In the genomic region with DNA sequence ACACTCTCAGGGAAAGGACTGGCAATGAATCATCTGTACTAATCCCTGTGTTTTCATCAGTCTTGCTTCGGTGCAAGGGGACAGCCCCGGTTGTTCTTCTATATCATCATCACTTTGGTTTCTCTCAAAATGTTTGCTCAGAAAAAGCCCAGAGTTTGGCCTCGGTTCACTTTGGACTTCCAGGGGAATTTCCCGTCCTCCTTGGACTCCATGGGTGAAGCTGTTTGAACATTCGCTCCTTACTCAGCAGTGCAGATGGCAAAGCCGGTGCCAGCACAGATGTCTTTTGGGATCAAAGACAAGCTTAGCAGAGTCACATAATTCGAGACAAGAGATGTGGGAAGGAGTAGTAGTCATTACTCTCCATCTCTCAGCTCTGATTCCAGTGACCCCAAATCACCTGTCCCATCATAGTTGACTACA, we compare ENCODE assay signal across 21 cellular contexts.
DNase-seq lines count a peak whose midpoint lies in the region; ATAC-seq and TF ChIP-seq lines count a peak whose summit lies in the region.
"Had no signal": no experiment of that assay in that cellular context is flagged by ENCODE, and none has a peak within 500 bp of the region (broad histone marks: within the 10 kb centered on the region; RNA-seq: fewer than 3 reads in every experiment).

No MANE protein-coding gene starts in this region.

- no peaks in the 10 kb centered on the region for H3K4me1 ChIP-seq in smooth muscle cell (ENCODE audit: low read depth)
- no peaks in the 10 kb centered on the region for H3K4me1 ChIP-seq in SJCRH30
- H3K4me1 ChIP-seq: uterus had no signal

- DNase-seq in activated CD8-positive, alpha-beta T cell treated with anti-CD3 and anti-CD28 coated beads for 36 hours = peak; percentile 46
- no peak for DNase-seq in activated CD8-positive, alpha-beta T cell treated with anti-CD3 and anti-CD28 coated beads, Interleukin-2, amount 10 ng/mL, durations not matched to agents 7 days and 5 days
- DNase-seq in smooth muscle cell (lab: John Stamatoyannopoulos, UW; ENCODE audit: unreplicated experiment) (peak; percentile 7), SJCRH30 (no peak)
- DNase-seq in activated CD8-positive, alpha-beta memory T cell treated with anti-CD3 and anti-CD28 coated beads, Interleukin-2, amount 50 U/mL, for 4 hours = no peak
- DNase-seq: activated CD8-positive, alpha-beta memory T cell treated with anti-CD3 and anti-CD28 coated beads, Interleukin-2, amount 10 ng/mL, durations not matched to agents 7 days and 5 days; DND-41; effector memory CD4-positive, alpha-beta T cell; heart left ventricle; MV-4-11; NCI-H226; spleen; stimulated activated CD8-positive, alpha-beta memory T cell treated with anti-CD3 and anti-CD28 coated beads, Interleukin-4, amount 100 ng/mL, for 48 hours; T-helper 1 cell; uterus had no signal

- H4K20me1 ChIP-seq in smooth muscle cell (ENCODE audit: low read depth) = no peaks in the 10 kb centered on the region

- H3K9me3 Mint-ChIP-seq in activated CD8-positive, alpha-beta T cell treated with anti-CD3 and anti-CD28 coated beads for 36 hours = no peaks in the 10 kb centered on the region
- no peaks in the 10 kb centered on the region for H3K9me3 Mint-ChIP-seq in activated CD8-positive, alpha-beta T cell treated with anti-CD3 and anti-CD28 coated beads, Interleukin-2, amount 10 ng/mL, durations not matched to agents 7 days and 5 days (ENCODE audit: insufficient read depth)
- no peaks in the 10 kb centered on the region for H3K9me3 Mint-ChIP-seq in activated T-helper 17 cell treated with anti-CD3 and anti-CD28 coated beads, Interleukin-2, amount 50 U/mL, for 72 hours
- H3K9me3 Mint-ChIP-seq: brain, neural crest cell had no signal

- no peaks in the 10 kb centered on the region for H3K36me3 Mint-ChIP-seq in activated CD8-positive, alpha-beta T cell treated with anti-CD3 and anti-CD28 coated beads for 36 hours (ENCODE audit: low read depth)
- peaks cover 5% of the 10 kb centered on the region for H3K36me3 Mint-ChIP-seq in activated CD8-positive, alpha-beta T cell treated with anti-CD3 and anti-CD28 coated beads, Interleukin-2, amount 10 ng/mL, durations not matched to agents 7 days and 5 days (ENCODE audit: low read depth)
- no peaks in the 10 kb centered on the region for H3K36me3 Mint-ChIP-seq in activated T-helper 17 cell treated with anti-CD3 and anti-CD28 coated beads, Interleukin-2, amount 50 U/mL, for 72 hours (ENCODE audit: low read depth)
- H3K36me3 Mint-ChIP-seq: brain had no signal

- no peak overlapping the region for H3K9ac ChIP-seq in smooth muscle cell (ENCODE audit: low read depth)

- peak overlapping the region; percentile 74 for H3K27ac Mint-ChIP-seq in activated CD8-positive, alpha-beta T cell treated with anti-CD3 and anti-CD28 coated beads for 36 hours
- H3K27ac Mint-ChIP-seq in activated CD8-positive, alpha-beta T cell treated with anti-CD3 and anti-CD28 coated beads, Interleukin-2, amount 10 ng/mL, durations not matched to agents 7 days and 5 days = no peak overlapping the region
- H3K27ac Mint-ChIP-seq in activated T-helper 17 cell treated with anti-CD3 and anti-CD28 coated beads, Interleukin-2, amount 50 U/mL, for 72 hours = peak overlapping the region; percentile 92
- H3K27ac Mint-ChIP-seq: activated CD8-positive, alpha-beta memory T cell treated with anti-CD3 and anti-CD28 coated beads, Interleukin-2, amount 10 ng/mL, durations not matched to agents 7 days and 5 days; brain had no signal

- no peaks in the 10 kb centered on the region for H3F3A ChIP-seq in smooth muscle cell (ENCODE audit: low read depth)

- intact Hi-C loops in activated CD8-positive, alpha-beta T cell treated with anti-CD3 and anti-CD28 coated beads for 36 hours (cut with micrococcal nuclease) = no loop called here

- H3K4me3 Mint-ChIP-seq in activated CD8-positive, alpha-beta T cell treated with anti-CD3 and anti-CD28 coated beads for 36 hours = peak overlapping the region; percentile 60
- H3K4me3 Mint-ChIP-seq in activated CD8-positive, alpha-beta T cell treated with anti-CD3 and anti-CD28 coated beads, Interleukin-2, amount 10 ng/mL, durations not matched to agents 7 days and 5 days = no peak overlapping the region
- H3K4me3 Mint-ChIP-seq in activated T-helper 17 cell treated with anti-CD3 and anti-CD28 coated beads, Interleukin-2, amount 50 U/mL, for 72 hours = peak overlapping the region; percentile 82
- H3K4me3 Mint-ChIP-seq: activated CD8-positive, alpha-beta memory T cell treated with anti-CD3 and anti-CD28 coated beads, Interleukin-2, amount 10 ng/mL, durations not matched to agents 7 days and 5 days; brain; neural crest cell had no signal

- no peak overlapping the region for H3K4me3 ChIP-seq in smooth muscle cell
- H3K4me3 ChIP-seq in SJCRH30 = no peak overlapping the region
- H3K4me3 ChIP-seq: heart left ventricle, spleen, uterus had no signal

- TF ChIP-seq CTCF in activated CD8-positive, alpha-beta T cell treated with anti-CD3 and anti-CD28 coated beads for 36 hours (IDR thresholded peaks at IDR 0.05) = no peak
- TF ChIP-seq CTCF in smooth muscle cell (IDR thresholded peaks at IDR 0.05; ENCODE audit: borderline replicate concordance, insufficient read depth, poor library complexity, severe bottlenecking) = no peak

- no peak overlapping the region for H2AFZ ChIP-seq in smooth muscle cell (ENCODE audit: low read depth)

- peaks cover 48% of the 10 kb centered on the region for H3K4me1 Mint-ChIP-seq in activated CD8-positive, alpha-beta T cell treated with anti-CD3 and anti-CD28 coated beads for 36 hours (ENCODE audit: low read depth)
- peaks cover 3% of the 10 kb centered on the region for H3K4me1 Mint-ChIP-seq in activated CD8-positive, alpha-beta T cell treated with anti-CD3 and anti-CD28 coated beads, Interleukin-2, amount 10 ng/mL, durations not matched to agents 7 days and 5 days (ENCODE audit: low read depth)
- peaks cover 45% of the 10 kb centered on the region for H3K4me1 Mint-ChIP-seq in activated T-helper 17 cell treated with anti-CD3 and anti-CD28 coated beads, Interleukin-2, amount 50 U/mL, for 72 hours
- H3K4me1 Mint-ChIP-seq: brain, neural crest cell had no signal

- no peaks in the 10 kb centered on the region for H3K79me2 ChIP-seq in smooth muscle cell (ENCODE audit: low read depth)

- peak; percentile 68 for ATAC-seq in activated CD8-positive, alpha-beta T cell treated with anti-CD3 and anti-CD28 coated beads for 36 hours
- no peak for ATAC-seq in activated CD8-positive, alpha-beta T cell treated with anti-CD3 and anti-CD28 coated beads, Interleukin-2, amount 10 ng/mL, durations not matched to agents 7 days and 5 days
- ATAC-seq in HG02798 (IDR thresholded peaks at IDR 0.05; ENCODE audit: poor library complexity, unreplicated experiment) (peak; percentile 45), GM21367 (IDR thresholded peaks at IDR 0.05; ENCODE audit: unreplicated experiment) (no peak)
- peak; percentile 82 for ATAC-seq in activated T-helper 17 cell treated with anti-CD3 and anti-CD28 coated beads, Interleukin-2, amount 50 U/mL, for 72 hours (replicated peaks)
- ATAC-seq: activated CD8-positive, alpha-beta memory T cell treated with anti-CD3 and anti-CD28 coated beads, Interleukin-2, amount 10 ng/mL, durations not matched to agents 7 days and 5 days; heart left ventricle; left lobe of liver had no signal

- no peaks in the 10 kb centered on the region for H3K27me3 ChIP-seq in smooth muscle cell (ENCODE audit: low read depth)
- H3K27me3 ChIP-seq in SJCRH30 = no peaks in the 10 kb centered on the region; the same call in 1 of the 2 replicates
- H3K27me3 ChIP-seq: uterus had no signal

- CTCF ChIA-PET in activated CD8-positive, alpha-beta T cell treated with anti-CD3 and anti-CD28 coated beads for 36 hours (lab: Charles Lee) = interaction anchor here (0.8 kb wide), 1 partner anchor 319 kb away, joined by 3 read pairs; no protein-coding TSS in a partner anchor
- CTCF ChIA-PET in activated CD8-positive, alpha-beta T cell treated with anti-CD3 and anti-CD28 coated beads, Interleukin-2, amount 10 ng/mL, durations not matched to agents 7 days and 5 days (lab: Charles Lee) = interaction anchor here (1.3 kb wide), 1 partner anchor 319 kb away, joined by 3 read pairs; no protein-coding TSS in a partner anchor

- H3K27me3 Mint-ChIP-seq in activated CD8-positive, alpha-beta T cell treated with anti-CD3 and anti-CD28 coated beads for 36 hours = no peaks in the 10 kb centered on the region
- no peaks in the 10 kb centered on the region for H3K27me3 Mint-ChIP-seq in activated CD8-positive, alpha-beta T cell treated with anti-CD3 and anti-CD28 coated beads, Interleukin-2, amount 10 ng/mL, durations not matched to agents 7 days and 5 days (ENCODE audit: low read depth)
- H3K27me3 Mint-ChIP-seq in activated T-helper 17 cell treated with anti-CD3 and anti-CD28 coated beads, Interleukin-2, amount 50 U/mL, for 72 hours = no peaks in the 10 kb centered on the region

- no peaks in the 10 kb centered on the region for H3K36me3 ChIP-seq in smooth muscle cell (ENCODE audit: low read depth)
- H3K36me3 ChIP-seq in SJCRH30 = no peaks in the 10 kb centered on the region
- H3K36me3 ChIP-seq: heart left ventricle, spleen, uterus had no signal

- peak overlapping the region; percentile 66 for H3K4me2 ChIP-seq in smooth muscle cell

- WGBS in smooth muscle cell (ENCODE audit: low lambda C conversion rate) = 28% methylated on average over 7 of the region's 7 CpGs

- POLR2A ChIA-PET in activated CD8-positive, alpha-beta T cell treated with anti-CD3 and anti-CD28 coated beads for 36 hours (lab: Charles Lee) = interaction anchor here (1.1 to 1.2 kb wide), 3 partner anchors 11 to 86 kb away, joined by 3 to 5 read pairs (median 3); no protein-coding TSS in a partner anchor
- POLR2A ChIA-PET in activated CD8-positive, alpha-beta T cell treated with anti-CD3 and anti-CD28 coated beads, Interleukin-2, amount 10 ng/mL, durations not matched to agents 7 days and 5 days (lab: Charles Lee) = no interaction called here

- H3K9me3 ChIP-seq in smooth muscle cell (replicated peaks; ENCODE audit: low read depth) (no peaks in the 10 kb centered on the region), SJCRH30 (replicated peaks) (no peaks in the 10 kb centered on the region)
- H3K9me3 ChIP-seq: heart left ventricle, spleen, uterus had no signal

- H3K27ac ChIP-seq in smooth muscle cell (ENCODE audit: low read depth) (peak overlapping the region; percentile 87), SJCRH30 (no peak overlapping the region)
- H3K27ac ChIP-seq: heart left ventricle, spleen, uterus had no signal

Comparison
In these comparisons a context has a peak if more than half of its experiments do, and no peak if none do; other contexts are left out.
1. ATAC-seq: peak in activated CD8-positive, alpha-beta T cell treated with anti-CD3 and anti-CD28 coated beads for 36 hours (single experiment), HG02798 (single experiment) and activated T-helper 17 cell treated with anti-CD3 and anti-CD28 coated beads, Interleukin-2, amount 50 U/mL, for 72 hours (single experiment); none in activated CD8-positive, alpha-beta T cell treated with anti-CD3 and anti-CD28 coated beads, Interleukin-2, amount 10 ng/mL, durations not matched to agents 7 days and 5 days (single experiment) and GM21367 (single experiment).
2. DNase-seq: peak in activated CD8-positive, alpha-beta T cell treated with anti-CD3 and anti-CD28 coated beads for 36 hours (single experiment) and smooth muscle cell (single experiment); none in activated CD8-positive, alpha-beta T cell treated with anti-CD3 and anti-CD28 coated beads, Interleukin-2, amount 10 ng/mL, durations not matched to agents 7 days and 5 days (single experiment), SJCRH30 (0 of 2) and activated CD8-positive, alpha-beta memory T cell treated with anti-CD3 and anti-CD28 coated beads, Interleukin-2, amount 50 U/mL, for 4 hours (single experiment).